ENCODE assay signal across 32 cellular contexts in the genomic region with DNA sequence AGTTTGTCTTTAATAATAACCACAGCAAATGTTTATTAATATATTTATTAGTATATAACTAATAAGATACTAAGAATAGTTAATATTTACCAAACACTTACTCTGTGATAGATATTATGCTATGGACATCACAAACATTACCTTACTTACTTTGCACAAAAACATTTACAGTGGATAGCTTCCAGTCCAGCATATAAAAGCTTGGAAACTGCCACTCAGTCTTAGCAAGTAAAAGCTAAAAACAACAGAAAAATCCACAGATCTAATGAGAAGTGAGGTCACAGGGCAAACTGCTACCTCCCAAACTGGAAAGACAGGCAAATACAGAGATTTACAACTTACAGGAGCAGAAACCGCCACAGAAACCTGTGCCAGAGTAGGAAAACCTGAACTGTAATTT.
"Had no signal": no experiment of that assay in that cellular context is flagged by ENCODE, and none has a peak within 500 bp of the region (broad histone marks: within the 10 kb centered on the region; RNA-seq: fewer than 3 reads in every experiment).

No MANE protein-coding gene starts in this region.

- H3K27me3 Mint-ChIP-seq: naive thymus-derived CD4-positive, alpha-beta T cell; natural killer cell treated with Interleukin-12 subunit alpha and Interleukin-12 subunit beta and Interleukin-15 and Interleukin-18, amount 100 ng/mL, for 72 hours; stimulated activated memory B cell treated with anti-CD40 and anti-IgM and Interleukin-4, amounts not matched to agents 10 μg/mL and 1 μg/mL and 100 μg/mL, for 72 hours had no signal

- H3K36me3 ChIP-seq: neural progenitor cell, neutrophil, ovary, prostate gland, thyroid gland had no signal

- H3K4me2 ChIP-seq: neural progenitor cell had no signal

- H3K27ac ChIP-seq: left ventricle myocardium inferior, neural progenitor cell, neutrophil, ovary, prostate gland, sigmoid colon, stomach, testis, thyroid gland, transverse colon, upper lobe of right lung had no signal

- H3K36me3 Mint-ChIP-seq: natural killer cell treated with Interleukin-12 subunit alpha and Interleukin-12 subunit beta and Interleukin-15 and Interleukin-18, amount 100 ng/mL, for 72 hours; neural progenitor cell had no signal

- H3K4me3 ChIP-seq: left ventricle myocardium inferior, lung, mucosa of descending colon, neural progenitor cell, ovary, prostate gland, sigmoid colon, stomach, testis, thyroid gland, transverse colon, upper lobe of right lung had no signal

- H3K9me3 Mint-ChIP-seq: naive thymus-derived CD4-positive, alpha-beta T cell; natural killer cell treated with Interleukin-12 subunit alpha and Interleukin-12 subunit beta and Interleukin-15 and Interleukin-18, amount 100 ng/mL, for 72 hours; neural progenitor cell; stimulated activated memory B cell treated with anti-CD40 and anti-IgM and Interleukin-4, amounts not matched to agents 10 μg/mL and 1 μg/mL and 100 μg/mL, for 72 hours had no signal

- H3K4me1 Mint-ChIP-seq: neural progenitor cell; stimulated activated memory B cell treated with anti-CD40 and anti-IgM and Interleukin-4, amounts not matched to agents 10 μg/mL and 1 μg/mL and 100 μg/mL, for 72 hours had no signal

- H3K4me1 ChIP-seq: left ventricle myocardium inferior, neural progenitor cell, prostate gland, sigmoid colon, stomach, testis, thyroid gland, transverse colon, upper lobe of right lung had no signal

- H3K4me3 Mint-ChIP-seq: naive thymus-derived CD4-positive, alpha-beta T cell; natural killer cell treated with Interleukin-12 subunit alpha and Interleukin-12 subunit beta and Interleukin-15 and Interleukin-18, amount 100 ng/mL, for 72 hours; neural progenitor cell; stimulated activated memory B cell treated with anti-CD40 and anti-IgM and Interleukin-4, amounts not matched to agents 10 μg/mL and 1 μg/mL and 100 μg/mL, for 72 hours had no signal

- H3K9ac ChIP-seq: neural progenitor cell had no signal

- H3K27ac Mint-ChIP-seq: naive thymus-derived CD4-positive, alpha-beta T cell; natural killer cell treated with Interleukin-12 subunit alpha and Interleukin-12 subunit beta and Interleukin-15 and Interleukin-18, amount 100 ng/mL, for 72 hours; neural progenitor cell; stimulated activated memory B cell treated with anti-CD40 and anti-IgM and Interleukin-4, amounts not matched to agents 10 μg/mL and 1 μg/mL and 100 μg/mL, for 72 hours had no signal

- H3K9me3 ChIP-seq: left ventricle myocardium inferior, mucosa of descending colon, neutrophil, ovary, prostate gland, sigmoid colon, stomach, testis, thyroid gland, transverse colon, upper lobe of right lung had no signal

- H2AFZ ChIP-seq: neural progenitor cell had no signal

- DNase-seq: head of caudate nucleus; hippocampal formation; kidney glomerular epithelial cell; left colon; left ventricle myocardium inferior; mesendoderm; midbrain; mucosa of descending colon; naive thymus-derived CD4-positive, alpha-beta T cell; occipital lobe; ovary; posterior cingulate gyrus; retina; right cardiac atrium; sigmoid colon; small intestine; stimulated activated CD4-positive, alpha-beta T cell treated with anti-CD3 and anti-CD28 coated beads, Interleukin-1b, Interleukin-23, amount 100 ng/mL, for 48 hours; stimulated activated CD4-positive, alpha-beta T cell treated with anti-CD3 and anti-CD28 coated beads, Interleukin-2, amount 100 ng/mL, for 48 hours; stimulated activated CD4-positive, alpha-beta T cell treated with anti-CD3 and anti-CD28 coated beads, Interleukin-4, amount 100 ng/mL, for 4 hours; stimulated activated CD8-positive, alpha-beta memory T cell treated with anti-CD3 and anti-CD28 coated beads, Interleukin-4, amount 100 ng/mL, for 48 hours; stimulated activated naive CD8-positive, alpha-beta T cell treated with anti-CD3 and anti-CD28 coated beads, Interleukin-15, Interleukin-2, amounts not matched to agents 100 U/mL and 50 U/mL, for 24 hours; stomach; testis; thyroid gland; transverse colon; upper lobe of right lung had no signal

- H3K27me3 ChIP-seq: neural progenitor cell, neutrophil, ovary, sigmoid colon, stomach, testis, thyroid gland, transverse colon, upper lobe of right lung had no signal

- ATAC-seq: left colon; mucosa of descending colon; naive thymus-derived CD4-positive, alpha-beta T cell; natural killer cell treated with Interleukin-12 subunit alpha and Interleukin-12 subunit beta and Interleukin-15 and Interleukin-18, amount 100 ng/mL, for 72 hours; right cardiac atrium; stimulated activated memory B cell treated with anti-CD40 and anti-IgM and Interleukin-4, amounts not matched to agents 10 μg/mL and 1 μg/mL and 100 μg/mL, for 72 hours; stimulated activated naive CD8-positive, alpha-beta T cell treated with anti-CD3 and anti-CD28 coated beads, Interleukin-15, Interleukin-2, amounts not matched to agents 100 U/mL and 50 U/mL, for 24 hours; upper lobe of right lung had no signal
